In genomic region chr2:96527990-96528679, GRCh38 we compare ENCODE assay signal across 9 cellular contexts. TPM values are rescaled to one million over a fixed set of nuclear protein-coding genes. Genes with fewer than 3 reads are reported as not detected.
DNase-seq lines count a peak whose midpoint lies in the region; ATAC-seq, FAIRE-seq and TF ChIP-seq lines count a peak whose summit lies in the region.
"Had no signal": no experiment of that assay in that cellular context is flagged by ENCODE, and none has a peak within 500 bp of the region (broad histone marks: within the 10 kb centered on the region; RNA-seq: fewer than 3 reads in every experiment).

No MANE protein-coding gene starts in this region.

- H3K27ac ChIP-seq in GM12878 (ENCODE audit: control insufficient read depth, insufficient read depth) (peak overlapping the region; percentile 72), left lung (peak overlapping the region; percentile 80 to 87)

- H3K4me1 ChIP-seq in GM12878 (ENCODE audit: control insufficient read depth, insufficient read depth, low read length) = peaks cover 88% of the 10 kb centered on the region
- peaks cover 24 to 64% of the 10 kb centered on the region in 2 donors for H3K4me1 ChIP-seq in left lung

- H2AFZ ChIP-seq in GM12878 (ENCODE audit: control insufficient read depth, low read depth, low read length) = peak overlapping the region; percentile 8; the same call in 1 of the 2 replicates

- peak; percentile 51 for DNase-seq in GM13977 (ENCODE audit: low spot score)
- peak in 30 of 34 experiments; percentile 31 to 67 (median 51) for DNase-seq in T-cell
- DNase-seq in GM12878 (ENCODE audit: low read depth, low spot score) = peak; percentile 72
- DNase-seq in left lung = peak; percentile 71 to 83
- peak; percentile 29 for DNase-seq in stimulated activated CD8-positive, alpha-beta memory T cell treated with anti-CD3 and anti-CD28 coated beads, Interleukin-12 subunit alpha, Interleukin-12 subunit beta, amount 100 ng/mL, for 4 hours (ENCODE audit: low read depth)
- DNase-seq in NCI-H748 (lab: John Stamatoyannopoulos, UW; ENCODE audit: unreplicated experiment) = no peak
- no peak for DNase-seq in HK-2 (ENCODE audit: unreplicated experiment)
- DNase-seq in NCI-H187 treated with DMSO at 0.1 percent for 48 hours (lab: John Stamatoyannopoulos, UW) = no peak

- TF ChIP-seq EP300 in GM12878 (IDR thresholded peaks at IDR 0.05; ENCODE audit: borderline replicate concordance in 1 of 2, control insufficient read depth in 1 of 2, low read depth in 2 of 2, low read length in 2 of 2) = peak in 1 of 2 experiments; percentile 62; a peak in 1 of 4 replicates

- 2% methylated on average over 13 of the region's 13 CpGs for WGBS in GM12878 (ENCODE audit: insufficient coverage, insufficient replicate concordance, low lambda C conversion rate, missing lambda C conversion rate)

- no peak for TF ChIP-seq RAD21 in GM12878 (IDR thresholded peaks at IDR 0.05; ENCODE audit: insufficient read depth, low read depth, low read length)

- POLR2A ChIA-PET in T-cell (lab: Charles Lee) = interaction anchor here (0.6 to 2.9 kb wide), 6 partner anchors 10 to 315 kb away, joined by 3 to 15 read pairs (median 3); partner anchors contain the start of gene ARID5A (in 1 of the 2)
- POLR2A ChIA-PET in GM12878 (lab: Charles Lee) = interaction anchor here (0.6 to 7.9 kb wide), 10 partner anchors 11 to 371 kb away, joined by 3 to 106 read pairs (median 3); partner anchors contain the start of gene ARID5A

- peak; percentile 22 to 33 (median 29) for ATAC-seq in T-cell (replicated peaks in 1 of 4)
- ATAC-seq in GM12878 = peak; percentile 36
- ATAC-seq in left lung = peak; percentile 13

- H3K4me2 ChIP-seq in GM12878 (ENCODE audit: control insufficient read depth, insufficient read depth) = peak overlapping the region; percentile 74

- FAIRE-seq in GM12878 (lab: Jason Lieb, UNC) = no peak

- H3K27me3 Mint-ChIP-seq in T-cell = no peaks in the 10 kb centered on the region

- H4K20me1 ChIP-seq in GM12878 (ENCODE audit: control insufficient read depth, insufficient read depth) = no peaks in the 10 kb centered on the region

- peaks cover 56 to 78% (median 67%) of the 10 kb centered on the region in 3 donors for H3K4me1 Mint-ChIP-seq in T-cell

- SMC1A ChIA-PET in GM12878 (lab: Charles Lee; ENCODE audit: uncharacterized antibody, unreplicated experiment) = interaction anchor here (0.6 to 4.1 kb wide), 13 partner anchors 10 to 337 kb away, joined by 3 to 48 read pairs (median 4); partner anchors contain the start of gene ARID5A

- TSS peak; percentile 93 for BruUV-seq in GM12878 (replicated peaks; lab: Mats Ljungman, UMichigan)

- H3K36me3 ChIP-seq in GM12878 (ENCODE audit: control insufficient read depth in 2 of 2, insufficient read depth in 2 of 2, low read length in 1 of 2) (no peaks in the 10 kb centered on the region), left lung (no peaks in the 10 kb centered on the region)

- H3K27me3 ChIP-seq in GM12878 (replicated peaks in 1 of 2; ENCODE audit: control insufficient read depth in 2 of 2, insufficient read depth in 2 of 2, low read length in 1 of 2) (no peaks in the 10 kb centered on the region), left lung (no peaks in the 10 kb centered on the region)

- RAD21 ChIA-PET in GM12878 (lab: Charles Lee; ENCODE audit: unreplicated experiment) = interaction anchor here (0.7 to 7.4 kb wide), 14 partner anchors 9 to 380 kb away, joined by 3 to 60 read pairs (median 4); partner anchors contain the start of genes ANKRD39 and ARID5A

- peaks cover 3% of the 10 kb centered on the region for H3K79me2 ChIP-seq in GM12878 (ENCODE audit: control insufficient read depth, insufficient read depth, low read length)

- H3K9me3 ChIP-seq in GM12878 (replicated peaks; ENCODE audit: control insufficient read depth, insufficient read depth, low read length) = no peaks in the 10 kb centered on the region
- H3K9me3 ChIP-seq in left lung = no peaks in the 10 kb centered on the region

- intact Hi-C loops in GM12878 (cut with micrococcal nuclease; ENCODE audit: unreplicated experiment) (loop anchor here (1.0 to 5.0 kb wide), 3 partner anchors 10 to 381 kb away; partner anchors contain the start of gene DUSP2), left lung (cut with DNase I) (no loop called here)

- H3K9ac ChIP-seq in GM12878 (ENCODE audit: control insufficient read depth, insufficient read depth, low read length) = peak overlapping the region; percentile 51; the same call in 1 of the 2 replicates

- CTCF ChIA-PET in T-cell (lab: Charles Lee) (interaction anchor here (0.7 to 2.5 kb wide), 6 partner anchors 10 to 121 kb away, joined by 3 to 15 read pairs (median 4); no protein-coding TSS in a partner anchor), GM12878 (lab: Yijun Ruan, JAX) (interaction anchor here (0.6 to 3.5 kb wide), 14 partner anchors 10 to 536 kb away, joined by 3 to 30 read pairs (median 5); partner anchors contain the start of genes ARID5A and CNNM4)

- in situ Hi-C loops in GM13977 (cut with MboI; ENCODE audit: low pct_unique_long_range_greater_than_20kb, low sequenced_read_pairs, unreplicated experiment) (no loop called here), GM12878 (cut with MboI) (no loop called here)

- H3K4me3 ChIP-seq in GM12878 = 0 out of 2 replicates have a peak overlapping the region, but pooled peaks have one; percentile 39
- H3K4me3 ChIP-seq in left lung = peak overlapping the region; percentile 36 to 51

- TF ChIP-seq CTCF in GM13977 (IDR thresholded peaks at IDR 0.05; ENCODE audit: extremely low read depth, insufficient read depth, missing control alignments) (no peak), GM12878 (IDR thresholded peaks at IDR 0.05 in 2 of 3, conservative IDR thresholded peaks at IDR 0.05 in 1 of 3; ENCODE audit: control insufficient read depth in 2 of 3, extremely low read depth in 1 of 3, insufficient read depth in 1 of 3, low read depth in 3 of 3, low read length in 3 of 3) (no peak), left lung (IDR thresholded peaks at IDR 0.05) (no peak)

- H3K4me3 Mint-ChIP-seq in T-cell = peak overlapping the region; percentile 75 to 78 (median 76)

- no peaks in the 10 kb centered on the region for H3K36me3 Mint-ChIP-seq in T-cell

- H3K9me3 Mint-ChIP-seq in T-cell = no peaks in the 10 kb centered on the region

- peak overlapping the region; percentile 72 for H3K27ac Mint-ChIP-seq in T-cell

- TF ChIP-seq POLR2A in GM12878 (IDR thresholded peaks at IDR 0.05; ENCODE audit: low read depth, low read length) = no peak

TF ChIP-seq in GM12878, 131 proteins besides CTCF, POLR2A, EP300 and RAD21 (continues in another document):
- TF ChIP-seq STAT1 (conservative IDR thresholded peaks at IDR 0.05) = no peak
- no peak for TF ChIP-seq CBX5 (IDR thresholded peaks at IDR 0.05; ENCODE audit: low read depth)
- no peak for TF ChIP-seq NRF1 (conservative IDR thresholded peaks at IDR 0.05; ENCODE audit: low read depth, low read length)
- TF ChIP-seq, protein P1, sequence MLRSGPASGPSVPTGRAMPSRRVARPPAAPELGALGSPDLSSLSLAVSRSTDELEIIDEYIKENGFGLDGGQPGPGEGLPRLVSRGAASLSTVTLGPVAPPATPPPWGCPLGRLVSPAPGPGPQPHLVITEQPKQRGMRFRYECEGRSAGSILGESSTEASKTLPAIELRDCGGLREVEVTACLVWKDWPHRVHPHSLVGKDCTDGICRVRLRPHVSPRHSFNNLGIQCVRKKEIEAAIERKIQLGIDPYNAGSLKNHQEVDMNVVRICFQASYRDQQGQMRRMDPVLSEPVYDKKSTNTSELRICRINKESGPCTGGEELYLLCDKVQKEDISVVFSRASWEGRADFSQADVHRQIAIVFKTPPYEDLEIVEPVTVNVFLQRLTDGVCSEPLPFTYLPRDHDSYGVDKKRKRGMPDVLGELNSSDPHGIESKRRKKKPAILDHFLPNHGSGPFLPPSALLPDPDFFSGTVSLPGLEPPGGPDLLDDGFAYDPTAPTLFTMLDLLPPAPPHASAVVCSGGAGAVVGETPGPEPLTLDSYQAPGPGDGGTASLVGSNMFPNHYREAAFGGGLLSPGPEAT (IDR thresholded peaks at IDR 0.05; ENCODE audit: low read depth) = peak; percentile 89
- no peak for TF ChIP-seq NR2F1 (conservative IDR thresholded peaks at IDR 0.05)

RNA-seq across cellular contexts. Expression of gene ARID5A, which starts 8.4 kb away (rescaled TPM):
- total RNA-seq in T-cell = 100 to 1,000 TPM; 105 to 140 (median 116) TPM
- 85.2 and 91.3 TPM in 2 replicates for total RNA-seq in GM12878 (2013; cell fraction: nucleolus; rRNA removed)
- 46.2 and 46.8 TPM in 2 replicates for total RNA-seq in GM12878 (2014; rRNA removed)
- total RNA-seq in GM12878 (2014; rRNA removed; fragmentation: Illumina TruSeq; extraction: Trizol) = 22.2 and 25.3 TPM in 2 replicates
- 82.7 and 87.9 TPM in 2 replicates for total RNA-seq in GM12878 (2021)
- polyA plus RNA-seq in GM12878 (2011; ENCODE audit: low read depth) = 16.0 TPM
- 13.3 and 28.5 TPM in 2 replicates for polyA plus RNA-seq in GM12878 (2011; rRNA removed)
- 39.3 and 54.4 TPM in 2 replicates for polyA plus RNA-seq in GM12878 (2011; cell fraction: cytosol; rRNA removed)
- polyA plus RNA-seq in GM12878 (2011; cell fraction: nucleus; rRNA removed) = 160 and 161 TPM in 2 replicates
- polyA plus RNA-seq in GM12878 (2012) = 47.3 and 50.2 TPM in 2 replicates
- polyA plus RNA-seq in GM12878 (2014; fragmentation: Illumina TruSeq; extraction: Trizol) = 3.1 and 18.1 TPM in 2 replicates
- 1 to 10 TPM in 1 of 2 experiments, under 1 TPM in 1; 0.76 to 3.8 TPM for polyA plus RNA-seq in GM12878 (2014; fragmentation: Nextera tagmentation; extraction: Ambion mirVana)
- 79.3 and 83.3 TPM in 2 replicates for polyA plus RNA-seq in GM12878 (2014; rRNA removed)
- 10 to 100 TPM; 76.2 to 87.1 TPM for polyA plus RNA-seq in GM12878 (2016; fragmentation: Nextera tagmentation; extraction: Ambion mirVana)
- 12.7 and 34.9 TPM in 2 replicates for polyA minus RNA-seq in GM12878 (2011; rRNA and poly(A)+ RNA removed)
- polyA minus RNA-seq in GM12878 (2011; cell fraction: cytosol; rRNA and poly(A)+ RNA removed) = 26.1 and 28.5 TPM in 2 replicates
- 22.6 and 34.3 TPM in 2 replicates for polyA minus RNA-seq in GM12878 (2011; cell fraction: nucleus; rRNA and poly(A)+ RNA removed)
- total RNA-seq in left lung = 10 to 100 TPM; 17.4 to 30.9 TPM

RNA-seq across cellular contexts. Expression of gene NEURL3, which starts 23.0 kb away (rescaled TPM):
- under 1 TPM in 1 of 5 donors, not detected in 4; 0.23 TPM for total RNA-seq in T-cell
- total RNA-seq in GM12878 (2013; cell fraction: nucleolus; rRNA removed) = 2.2 and 2.9 TPM in 2 replicates
- total RNA-seq in GM12878 (2014; rRNA removed) = 0.85 and 0.98 TPM in 2 replicates
- total RNA-seq in GM12878 (2014; rRNA removed; fragmentation: Illumina TruSeq; extraction: Trizol) = 0.09 and 0.31 TPM in 2 replicates
- total RNA-seq in GM12878 (2021) = 0.44 and 0.72 TPM in 2 replicates
- polyA plus RNA-seq in GM12878 (2011; ENCODE audit: low read depth) = 0.16 TPM
- 4.4 and 6.3 TPM in 2 replicates for polyA plus RNA-seq in GM12878 (2011; rRNA removed)
- polyA plus RNA-seq in GM12878 (2011; cell fraction: cytosol; rRNA removed) = 6.6 and 7.9 TPM in 2 replicates
- 7.3 and 12.0 TPM in 2 replicates for polyA plus RNA-seq in GM12878 (2011; cell fraction: nucleus; rRNA removed)
- polyA plus RNA-seq in GM12878 (2012) = 0.42 and 0.72 TPM in 2 replicates
- polyA plus RNA-seq in GM12878 (2014; fragmentation: Illumina TruSeq; extraction: Trizol) = 0.10 TPM in 1 of 2 replicates, not detected in the other
- under 1 TPM; 0.03 to 0.07 TPM for polyA plus RNA-seq in GM12878 (2014; fragmentation: Nextera tagmentation; extraction: Ambion mirVana)
- 0.39 and 0.51 TPM in 2 replicates for polyA plus RNA-seq in GM12878 (2014; rRNA removed)
- under 1 TPM; 0.55 to 0.79 TPM for polyA plus RNA-seq in GM12878 (2016; fragmentation: Nextera tagmentation; extraction: Ambion mirVana)
- polyA minus RNA-seq in GM12878 (2011; rRNA and poly(A)+ RNA removed) = 1.9 and 2.2 TPM in 2 replicates
- polyA minus RNA-seq in GM12878 (2011; cell fraction: cytosol; rRNA and poly(A)+ RNA removed) = 0.52 and 1.2 TPM in 2 replicates
- 0.96 and 1.3 TPM in 2 replicates for polyA minus RNA-seq in GM12878 (2011; cell fraction: nucleus; rRNA and poly(A)+ RNA removed)
- total RNA-seq in left lung = under 1 TPM; 0.18 to 0.23 TPM
- total RNA-seq: HT1080 had no signal

Comparison
In these comparisons a context has a peak if more than half of its experiments do, and no peak if none do; other contexts are left out.
1. DNase-seq: peak in GM13977 (single experiment), T-cell (30 of 34), GM12878 (single experiment), left lung (2 of 2) and stimulated activated CD8-positive, alpha-beta memory T cell treated with anti-CD3 and anti-CD28 coated beads, Interleukin-12 subunit alpha, Interleukin-12 subunit beta, amount 100 ng/mL, for 4 hours (single experiment); none in NCI-H748 (single experiment), HK-2 (single experiment) and NCI-H187 treated with DMSO at 0.1 percent for 48 hours (single experiment).
2. Peak in every context shown above with its lines, with median percentiles within 50 percentile points of each other: ATAC-seq.